In the genomic region with DNA sequence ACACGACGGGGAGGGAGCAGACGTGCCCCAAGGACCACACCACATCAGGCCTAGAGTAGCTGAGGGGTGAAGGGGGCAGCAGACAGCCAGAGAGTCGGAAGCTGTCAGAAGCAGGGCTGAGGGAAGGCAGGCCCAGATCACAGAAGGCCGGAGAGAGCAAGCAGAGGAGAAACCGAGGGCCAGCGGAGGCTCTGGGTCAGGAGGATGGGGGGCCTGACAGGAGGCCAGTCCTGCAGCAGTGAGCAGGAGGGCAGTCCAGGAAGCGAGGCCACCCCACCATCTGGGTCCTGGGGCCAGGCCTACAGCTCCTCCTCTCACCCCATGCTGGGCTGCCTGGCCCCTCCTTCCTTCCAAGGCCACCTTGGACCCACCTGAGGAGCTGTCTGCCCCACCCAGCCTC, we compare ENCODE assay signal across 14 cellular contexts. TPM values are rescaled to one million over a fixed set of nuclear protein-coding genes. Genes with fewer than 3 reads are reported as not detected.
A peak's percentile ranks its signal among the peaks of the same experiment; 100 is the strongest.
DNase-seq lines count a peak whose midpoint lies in the region; ATAC-seq, FAIRE-seq and TF ChIP-seq lines count a peak whose summit lies in the region.
"Had no signal": no experiment of that assay in that cellular context is flagged by ENCODE, and none has a peak within 500 bp of the region (broad histone marks: within the 10 kb centered on the region; RNA-seq: fewer than 3 reads in every experiment).

No MANE protein-coding gene starts in this region.

- no peak overlapping the region for H2AFZ ChIP-seq in neuronal stem cell (ENCODE audit: low read length)

- H3K79me1 ChIP-seq in neuronal stem cell (ENCODE audit: low read depth, low read length), result peaks cover 1% of the 10 kb centered on the region

- no peaks in the 10 kb centered on the region for H3K9me3 Mint-ChIP-seq in activated CD4-positive, alpha-beta memory T cell treated with anti-CD3 and anti-CD28 coated beads for 36 hours
- no peaks in the 10 kb centered on the region for H3K9me3 Mint-ChIP-seq in activated CD8-positive, alpha-beta memory T cell treated with anti-CD3 and anti-CD28 coated beads, Interleukin-2, amount 10 ng/mL, durations not matched to agents 7 days and 5 days (ENCODE audit: low read depth)
- H3K9me3 Mint-ChIP-seq: CD8-positive, alpha-beta memory T cell had no signal

- H3K4me2 ChIP-seq in BLaER1, result no peak overlapping the region
- no peak overlapping the region for H3K4me2 ChIP-seq in neuronal stem cell (ENCODE audit: insufficient read depth, low read length, poor library complexity, severe bottlenecking)

- H3K9ac ChIP-seq in BLaER1, result no peak overlapping the region
- no peak overlapping the region for H3K9ac ChIP-seq in kidney (ENCODE audit: low read length in 2 of 2)
- H3K9ac ChIP-seq in neuronal stem cell (ENCODE audit: low read depth, low read length, poor library complexity), result no peak overlapping the region

- H2BK12ac ChIP-seq in neuronal stem cell (ENCODE audit: low read length), result peak overlapping the region; percentile 97

- peak overlapping the region; percentile 77 for H2BK15ac ChIP-seq in neuronal stem cell (ENCODE audit: low read length)

- DNase-seq in kidney, result peak; percentile 56
- DNase-seq in neuronal stem cell (ENCODE audit: low spot score), result no peak
- DNase-seq in activated CD4-positive, alpha-beta memory T cell treated with anti-CD3 and anti-CD28 coated beads for 36 hours, result no peak
- no peak for DNase-seq in NCI-H345 treated with DMSO at 0.1 percent for 48 hours (lab: John Stamatoyannopoulos, UW; ENCODE audit: unreplicated experiment)
- DNase-seq in activated CD8-positive, alpha-beta memory T cell treated with anti-CD3 and anti-CD28 coated beads, Interleukin-2, amount 10 ng/mL, durations not matched to agents 7 days and 5 days, result no peak
- no peak for DNase-seq in stimulated activated CD4-positive, alpha-beta T cell treated with anti-CD3 and anti-CD28 coated beads, Interleukin-2, amount 100 ng/mL, for 48 hours
- DNase-seq: Caco-2; CD8-positive, alpha-beta memory T cell; DMS53; GF-D8 had no signal

- POLR2A ChIA-PET in activated CD4-positive, alpha-beta memory T cell treated with anti-CD3 and anti-CD28 coated beads for 36 hours (lab: Charles Lee), result no interaction called here

- peak overlapping the region; percentile 35; the same call in 1 of the 2 replicates for H3K27ac ChIP-seq in BLaER1
- H3K27ac ChIP-seq in KOPT-K1 (ENCODE audit: low read depth, low read length, poor library complexity, severe bottlenecking), result peak overlapping the region; percentile 99
- H3K27ac ChIP-seq in kidney (ENCODE audit: low read depth in 2 of 2, low read length in 2 of 2), result no peak overlapping the region
- H3K27ac ChIP-seq in neuronal stem cell (replicated peaks; ENCODE audit: low read length), result no peak overlapping the region
- H3K27ac ChIP-seq: 22Rv1 had no signal

- H3K14ac ChIP-seq in neuronal stem cell (ENCODE audit: low read length), result peak overlapping the region; percentile 91

- H4K20me1 ChIP-seq in BLaER1, result no peaks in the 10 kb centered on the region

- H3K4me3 ChIP-seq in BLaER1 (no peak overlapping the region), kidney (ENCODE audit: low read length in 2 of 2) (no peak overlapping the region), neuronal stem cell (ENCODE audit: low read length in 2 of 2) (no peak overlapping the region)

- H3K36me3 Mint-ChIP-seq in activated CD4-positive, alpha-beta memory T cell treated with anti-CD3 and anti-CD28 coated beads for 36 hours, result no peaks in the 10 kb centered on the region
- H3K36me3 Mint-ChIP-seq in activated CD8-positive, alpha-beta memory T cell treated with anti-CD3 and anti-CD28 coated beads, Interleukin-2, amount 10 ng/mL, durations not matched to agents 7 days and 5 days, result no peaks in the 10 kb centered on the region
- H3K36me3 Mint-ChIP-seq: CD8-positive, alpha-beta memory T cell had no signal

- H3K4me1 Mint-ChIP-seq in activated CD4-positive, alpha-beta memory T cell treated with anti-CD3 and anti-CD28 coated beads for 36 hours (ENCODE audit: low read depth), result no peaks in the 10 kb centered on the region
- no peaks in the 10 kb centered on the region for H3K4me1 Mint-ChIP-seq in activated CD8-positive, alpha-beta memory T cell treated with anti-CD3 and anti-CD28 coated beads, Interleukin-2, amount 10 ng/mL, durations not matched to agents 7 days and 5 days
- H3K4me1 Mint-ChIP-seq: CD8-positive, alpha-beta memory T cell had no signal

- H4K8ac ChIP-seq in neuronal stem cell (ENCODE audit: low read depth, low read length), result peak overlapping the region; percentile 72

- H3K4ac ChIP-seq in neuronal stem cell (ENCODE audit: low read length), result peak overlapping the region; percentile 15

- intact Hi-C loops in kidney (cut with DNase I), result no loop called here
- intact Hi-C loops in activated CD4-positive, alpha-beta memory T cell treated with anti-CD3 and anti-CD28 coated beads for 36 hours (cut with micrococcal nuclease), result no loop called here

- no peak for TF ChIP-seq CTCF in kidney (IDR thresholded peaks at IDR 0.05; ENCODE audit: borderline replicate concordance, extremely low read depth, insufficient read depth)

- no peak for ATAC-seq in activated CD8-positive, alpha-beta memory T cell treated with anti-CD3 and anti-CD28 coated beads, Interleukin-2, amount 10 ng/mL, durations not matched to agents 7 days and 5 days

- peak overlapping the region; percentile 89 for H2AK5ac ChIP-seq in neuronal stem cell (ENCODE audit: low read depth, low read length)

- no peaks in the 10 kb centered on the region for H3K9me3 ChIP-seq in BLaER1
- H3K9me3 ChIP-seq in KOPT-K1 (ENCODE audit: insufficient read depth, low read length, poor library complexity, severe bottlenecking), result no peaks in the 10 kb centered on the region
- H3K9me3 ChIP-seq in kidney (ENCODE audit: control insufficient read depth in 1 of 2, low read length in 2 of 2), result no peaks in the 10 kb centered on the region
- H3K9me3 ChIP-seq in neuronal stem cell (replicated peaks in 1 of 2; ENCODE audit: control insufficient read depth in 2 of 2, insufficient read depth in 1 of 2, low read depth in 1 of 2, low read length in 2 of 2), result no peaks in the 10 kb centered on the region
- H3K9me3 ChIP-seq: Caco-2 had no signal

- no peak overlapping the region for H3K23ac ChIP-seq in neuronal stem cell (ENCODE audit: low read depth, low read length, poor library complexity)

- H3K36me3 ChIP-seq in BLaER1, result no peaks in the 10 kb centered on the region
- H3K36me3 ChIP-seq in KOPT-K1 (ENCODE audit: insufficient read depth, low read length), result peaks cover 44% of the 10 kb centered on the region
- H3K36me3 ChIP-seq in kidney (ENCODE audit: control insufficient read depth in 1 of 2, insufficient read depth in 2 of 2, low read length in 2 of 2), result no peaks in the 10 kb centered on the region
- no peaks in the 10 kb centered on the region for H3K36me3 ChIP-seq in neuronal stem cell (replicated peaks in 1 of 2; ENCODE audit: control insufficient read depth in 2 of 2, insufficient read depth in 2 of 2, low read length in 2 of 2)

- no peak overlapping the region for H3K4me3 Mint-ChIP-seq in activated CD4-positive, alpha-beta memory T cell treated with anti-CD3 and anti-CD28 coated beads for 36 hours
- H3K4me3 Mint-ChIP-seq in activated CD8-positive, alpha-beta memory T cell treated with anti-CD3 and anti-CD28 coated beads, Interleukin-2, amount 10 ng/mL, durations not matched to agents 7 days and 5 days, result no peak overlapping the region
- H3K4me3 Mint-ChIP-seq: CD8-positive, alpha-beta memory T cell had no signal

- no peak overlapping the region for H2BK120ac ChIP-seq in neuronal stem cell (ENCODE audit: low read depth, low read length)

- H3K27ac Mint-ChIP-seq in activated CD4-positive, alpha-beta memory T cell treated with anti-CD3 and anti-CD28 coated beads for 36 hours, result no peak overlapping the region
- H3K27ac Mint-ChIP-seq in activated CD8-positive, alpha-beta memory T cell treated with anti-CD3 and anti-CD28 coated beads, Interleukin-2, amount 10 ng/mL, durations not matched to agents 7 days and 5 days, result no peak overlapping the region
- H3K27ac Mint-ChIP-seq: CD8-positive, alpha-beta memory T cell had no signal

- peaks cover 50% of the 10 kb centered on the region for H3K4me1 ChIP-seq in BLaER1
- H3K4me1 ChIP-seq in kidney (ENCODE audit: control insufficient read depth in 1 of 2, insufficient read depth in 1 of 2, low read depth in 1 of 2, low read length in 2 of 2), result no peaks in the 10 kb centered on the region
- H3K4me1 ChIP-seq in neuronal stem cell (ENCODE audit: control insufficient read depth in 2 of 2, insufficient read depth in 1 of 2, low read depth in 1 of 2, low read length in 2 of 2), result peaks cover 11 to 18% of the 10 kb centered on the region in 2 donors
- H3K4me1 ChIP-seq: Caco-2 had no signal

- no peak for FAIRE-seq in kidney (lab: Jason Lieb, UNC)
- FAIRE-seq: H54 had no signal

- no peak overlapping the region for H4K91ac ChIP-seq in neuronal stem cell (ENCODE audit: low read depth, low read length, poor library complexity)

- no CpG with 5 or more reads among the region's 8 CpGs for WGBS in neuronal stem cell (ENCODE audit: extremely low coverage in 2 of 2, insufficient read length in 2 of 2, insufficient replicate concordance in 1 of 2), 2 donors

- H3K27me3 ChIP-seq in BLaER1 (no peaks in the 10 kb centered on the region), neuronal stem cell (ENCODE audit: control insufficient read depth in 3 of 3, insufficient read depth in 3 of 3, low read depth in 1 of 3, low read length in 3 of 3) (peaks cover 0 to 1% (median 0%) of the 10 kb centered on the region in 3 experiments)

- H3K27me3 Mint-ChIP-seq in activated CD4-positive, alpha-beta memory T cell treated with anti-CD3 and anti-CD28 coated beads for 36 hours, result peaks cover 7% of the 10 kb centered on the region
- H3K27me3 Mint-ChIP-seq in activated CD8-positive, alpha-beta memory T cell treated with anti-CD3 and anti-CD28 coated beads, Interleukin-2, amount 10 ng/mL, durations not matched to agents 7 days and 5 days, result peaks cover 17% of the 10 kb centered on the region

- H3K18ac ChIP-seq in neuronal stem cell (ENCODE audit: low read length), result peak overlapping the region; percentile 85

- CTCF ChIA-PET in activated CD4-positive, alpha-beta memory T cell treated with anti-CD3 and anti-CD28 coated beads for 36 hours (lab: Charles Lee), result no interaction called here
- CTCF ChIA-PET in activated CD8-positive, alpha-beta memory T cell treated with anti-CD3 and anti-CD28 coated beads, Interleukin-2, amount 10 ng/mL, durations not matched to agents 7 days and 5 days (lab: Charles Lee), result no interaction called here

- H2BK5ac ChIP-seq in neuronal stem cell (ENCODE audit: low read length), result peak overlapping the region; percentile 48

RNA-seq across cellular contexts. Expression of a gene that starts 20.3 kb away (rescaled TPM):
- total RNA-seq in kidney, result 0.35 TPM
- 0.06 TPM for polyA plus RNA-seq in kidney (ENCODE audit: insufficient read depth, low read depth, low replicate concordance)
- 0.35 TPM for polyA plus RNA-seq in neuronal stem cell (2013, experiment 1 of 2)
- 0.40 TPM for polyA plus RNA-seq in neuronal stem cell (2013, experiment 2 of 2)
- total RNA-seq in activated CD4-positive, alpha-beta memory T cell treated with anti-CD3 and anti-CD28 coated beads for 36 hours, result under 1 TPM; 0.63 to 0.71 TPM
- total RNA-seq in activated CD8-positive, alpha-beta memory T cell treated with anti-CD3 and anti-CD28 coated beads, Interleukin-2, amount 10 ng/mL, durations not matched to agents 7 days and 5 days, result 1 to 10 TPM in 1 of 2 experiments, under 1 TPM in 1; 0.59 to 1.5 TPM

Comparison
In these comparisons a context has a peak if more than half of its experiments do, and no peak if none do; other contexts are left out.
1. H3K27ac ChIP-seq: peak in BLaER1 (single experiment) and KOPT-K1 (single experiment); none in kidney (0 of 2) and neuronal stem cell (single experiment).